In genomic region chr4:7968262-7968896, GRCh38 we compare ENCODE assay signal across 1 cellular context.
TF ChIP-seq lines count a peak whose summit lies in the region.

No MANE protein-coding gene starts in this region.

TF ChIP-seq in GM12878, 131 proteins besides CTCF, POLR2A, EP300 and RAD21 (continued from another document):
- TF ChIP-seq CUX1 (IDR thresholded peaks at IDR 0.05; ENCODE audit: insufficient replicate concordance, low read depth, low read length): no peak
- TF ChIP-seq ELK1 (IDR thresholded peaks at IDR 0.05; ENCODE audit: low read depth, low read length): no peak
- no peak for TF ChIP-seq RBBP5 (conservative IDR thresholded peaks at IDR 0.05)
- TF ChIP-seq ZBTB4 (CRISPR knock-in tag; IDR thresholded peaks at IDR 0.05): no peak
- no peak for TF ChIP-seq SUPT20H (IDR thresholded peaks at IDR 0.05; ENCODE audit: borderline replicate concordance, control insufficient read depth, low read depth, low read length)
- no peak for TF ChIP-seq USF2 (IDR thresholded peaks at IDR 0.05; ENCODE audit: borderline replicate concordance, low read depth, low read length)
- no peak for TF ChIP-seq POLR2AphosphoS2 (IDR thresholded peaks at IDR 0.05; ENCODE audit: low read depth, low read length)
- no peak for TF ChIP-seq RAD51 (IDR thresholded peaks at IDR 0.05)
- no peak for TF ChIP-seq SIN3A (IDR thresholded peaks at IDR 0.05; ENCODE audit: low read depth, low read length)
- TF ChIP-seq E4F1 (IDR thresholded peaks at IDR 0.05; ENCODE audit: borderline replicate concordance, partially characterized antibody): no peak
- TF ChIP-seq ZNF24 (IDR thresholded peaks at IDR 0.05): no peak
- no peak for TF ChIP-seq MXI1 (IDR thresholded peaks at IDR 0.05; ENCODE audit: low read depth, low read length)
- TF ChIP-seq BCL11A (IDR thresholded peaks at IDR 0.05; ENCODE audit: low read depth, low read length): no peak
